14 cellular contexts compared by ENCODE assay signal in genomic region chr12:104886418-104887401, GRCh38.
DNase-seq lines count a peak whose midpoint lies in the region; ATAC-seq and TF ChIP-seq lines count a peak whose summit lies in the region.
"Had no signal": no experiment of that assay in that cellular context is flagged by ENCODE, and none has a peak within 500 bp of the region (broad histone marks: within the 10 kb centered on the region; RNA-seq: fewer than 3 reads in every experiment).

No MANE protein-coding gene starts in this region.

- POLR2A ChIA-PET in Panc1 (lab: Charles Lee): no interaction called here

- no peak overlapping the region for H3K4me3 Mint-ChIP-seq in stimulated activated effector memory CD8-positive, alpha-beta T cell treated with anti-CD3 and anti-CD28 coated beads, Interleukin-12 subunit alpha, Interleukin-12 subunit beta, amount 100 ng/mL, for 72 hours
- H3K4me3 Mint-ChIP-seq: IgD-negative memory B cell had no signal

- CTCF ChIA-PET in Panc1 (lab: Charles Lee): no interaction called here

- peaks cover 13% of the 10 kb centered on the region; the same call in 1 of the 2 replicates for H3K4me1 ChIP-seq in Panc1 (ENCODE audit: control insufficient read depth, insufficient read depth, low read length)
- H3K4me1 ChIP-seq: HAP-1 had no signal

- ATAC-seq in Panc1: no peak
- ATAC-seq in HG02571 (IDR thresholded peaks at IDR 0.05; ENCODE audit: unreplicated experiment): no peak
- no peak for ATAC-seq in stimulated activated effector memory CD8-positive, alpha-beta T cell treated with anti-CD3 and anti-CD28 coated beads, Interleukin-12 subunit alpha, Interleukin-12 subunit beta, amount 100 ng/mL, for 72 hours

- H3K4me1 Mint-ChIP-seq in stimulated activated effector memory CD8-positive, alpha-beta T cell treated with anti-CD3 and anti-CD28 coated beads, Interleukin-12 subunit alpha, Interleukin-12 subunit beta, amount 100 ng/mL, for 72 hours: peaks cover 15% of the 10 kb centered on the region

- BruUV-seq in Panc1 (replicated peaks; lab: Mats Ljungman, UMichigan): no TSS peak

- peaks cover 4% of the 10 kb centered on the region for H3K36me3 Mint-ChIP-seq in stimulated activated effector memory CD8-positive, alpha-beta T cell treated with anti-CD3 and anti-CD28 coated beads, Interleukin-12 subunit alpha, Interleukin-12 subunit beta, amount 100 ng/mL, for 72 hours

- in situ Hi-C loops in Panc1 (cut with HindIII; ENCODE audit: low pct_unique_long_range_greater_than_20kb, low sequenced_read_pairs): no loop called here

- peak overlapping the region; percentile 48; the same call in 1 of the 2 replicates for H3K27ac ChIP-seq in Panc1 (ENCODE audit: low read length)

- no peak overlapping the region for H3K27ac Mint-ChIP-seq in stimulated activated effector memory CD8-positive, alpha-beta T cell treated with anti-CD3 and anti-CD28 coated beads, Interleukin-12 subunit alpha, Interleukin-12 subunit beta, amount 100 ng/mL, for 72 hours
- H3K27ac Mint-ChIP-seq: IgD-negative memory B cell had no signal

- H3K9me3 ChIP-seq in Panc1 (ENCODE audit: control insufficient read depth, insufficient read depth, low read depth, low read length): no peaks in the 10 kb centered on the region
- H3K9me3 ChIP-seq: HAP-1 had no signal

- TF ChIP-seq CTCF in HFF-Myc (IDR thresholded peaks at IDR 0.05; ENCODE audit: low read depth, low read length, missing control alignments): no peak
- no peak for TF ChIP-seq CTCF in Panc1 (IDR thresholded peaks at IDR 0.05)
- TF ChIP-seq CTCF in fibroblast of the aortic adventitia (IDR thresholded peaks at IDR 0.05; ENCODE audit: insufficient read depth, low read length): no peak

- no peaks in the 10 kb centered on the region for H3K36me3 ChIP-seq in Panc1 (ENCODE audit: control insufficient read depth, insufficient read depth, low read length)
- H3K36me3 ChIP-seq: HAP-1 had no signal

- DNase-seq in A172 (ENCODE audit: low spot score) (peak; percentile 4), HFF-Myc (ENCODE audit: extremely low read depth, low read depth) (peak; percentile 73), Panc1 (ENCODE audit: low read depth, low spot score) (no peak), fibroblast of the aortic adventitia (ENCODE audit: low read depth) (peak; percentile 67), islet precursor cell (no peak)
- no peak for DNase-seq in stimulated activated effector memory CD8-positive, alpha-beta T cell treated with anti-CD3 and anti-CD28 coated beads, Interleukin-12 subunit alpha, Interleukin-12 subunit beta, amount 100 ng/mL, for 72 hours (ENCODE audit: low spot score in 2 of 2)
- no peak for DNase-seq in activated CD4-positive, alpha-beta T cell treated with anti-CD3 and anti-CD28 coated beads, Interleukin-2, amount 50 U/mL, for 4 hours
- DNase-seq: effector memory CD4-positive, alpha-beta T cell; mammary epithelial cell; NCI-H187; nucleus accumbens had no signal

- no peak overlapping the region for H3K4me3 ChIP-seq in HFF-Myc (replicated peaks; ENCODE audit: low read depth, low read length)
- no peak overlapping the region for H3K4me3 ChIP-seq in Panc1 (ENCODE audit: low read depth in 2 of 2, low read length in 2 of 2)
- no peak overlapping the region for H3K4me3 ChIP-seq in fibroblast of the aortic adventitia (ENCODE audit: low read depth, low read length)
- H3K4me3 ChIP-seq: HAP-1 had no signal

- intact Hi-C loops in Panc1 (cut with micrococcal nuclease; ENCODE audit: unreplicated experiment): no loop called here

- H3K9me3 Mint-ChIP-seq in stimulated activated effector memory CD8-positive, alpha-beta T cell treated with anti-CD3 and anti-CD28 coated beads, Interleukin-12 subunit alpha, Interleukin-12 subunit beta, amount 100 ng/mL, for 72 hours: peaks cover 3% of the 10 kb centered on the region
- H3K9me3 Mint-ChIP-seq: IgD-negative memory B cell had no signal

- no peaks in the 10 kb centered on the region for H3K27me3 ChIP-seq in Panc1 (ENCODE audit: control insufficient read depth, insufficient read depth, low read length)

Comparison
In these comparisons a context has a peak if more than half of its experiments do, and no peak if none do; other contexts are left out.
1. DNase-seq: peak in A172 (single experiment), HFF-Myc (single experiment) and fibroblast of the aortic adventitia (single experiment); none in Panc1 (single experiment), stimulated activated effector memory CD8-positive, alpha-beta T cell treated with anti-CD3 and anti-CD28 coated beads, Interleukin-12 subunit alpha, Interleukin-12 subunit beta, amount 100 ng/mL, for 72 hours (0 of 2), islet precursor cell (single experiment) and activated CD4-positive, alpha-beta T cell treated with anti-CD3 and anti-CD28 coated beads, Interleukin-2, amount 50 U/mL, for 4 hours (0 of 2).